In genomic region chr2:204487447-204488229, GRCh38 we compare ENCODE assay signal across 17 cellular contexts. TPM values are rescaled to one million over a fixed set of nuclear protein-coding genes. Genes with fewer than 3 reads are reported as not detected.
"Had no signal": no experiment of that assay in that cellular context is flagged by ENCODE, and none has a peak within 500 bp of the region (broad histone marks: within the 10 kb centered on the region; RNA-seq: fewer than 3 reads in every experiment).

No MANE protein-coding gene starts in this region.

- H3K9me3 Mint-ChIP-seq: activated naive CD4-positive, alpha-beta T cell treated with anti-CD3 and anti-CD28 coated beads, Interleukin-2, amount 50 U/mL, for 24 hours; activated T-cell treated with anti-CD3 and anti-CD28 coated beads, Interleukin-2, amount 50 U/mL, for 24 hours; brain; naive thymus-derived CD8-positive, alpha-beta T cell; stimulated activated naive CD8-positive, alpha-beta T cell treated with anti-CD3 and anti-CD28 coated beads, Interleukin-15, amount 100 ng/mL, for 72 hours had no signal

- H3K27ac Mint-ChIP-seq: activated CD8-positive, alpha-beta memory T cell treated with anti-CD3 and anti-CD28 coated beads, Interleukin-2, amount 10 ng/mL, durations not matched to agents 7 days and 5 days; activated naive CD4-positive, alpha-beta T cell treated with anti-CD3 and anti-CD28 coated beads, Interleukin-2, amount 50 U/mL, for 24 hours; activated T-cell treated with anti-CD3 and anti-CD28 coated beads, Interleukin-2, amount 50 U/mL, for 24 hours; immature natural killer cell; naive thymus-derived CD8-positive, alpha-beta T cell; stimulated activated naive CD8-positive, alpha-beta T cell treated with anti-CD3 and anti-CD28 coated beads, Interleukin-15, amount 100 ng/mL, for 72 hours had no signal

- H3K27ac ChIP-seq: thoracic aorta had no signal

- H3K27me3 Mint-ChIP-seq: activated T-cell treated with anti-CD3 and anti-CD28 coated beads, Interleukin-2, amount 50 U/mL, for 24 hours; stimulated activated naive CD8-positive, alpha-beta T cell treated with anti-CD3 and anti-CD28 coated beads, Interleukin-15, amount 100 ng/mL, for 72 hours had no signal

- H3K9me3 ChIP-seq: mucosa of descending colon, thoracic aorta had no signal

- ATAC-seq: activated CD8-positive, alpha-beta memory T cell treated with anti-CD3 and anti-CD28 coated beads, Interleukin-2, amount 10 ng/mL, durations not matched to agents 7 days and 5 days; naive thymus-derived CD8-positive, alpha-beta T cell; stimulated activated naive CD8-positive, alpha-beta T cell treated with anti-CD3 and anti-CD28 coated beads, Interleukin-15, amount 100 ng/mL, for 72 hours had no signal

- H3K36me3 ChIP-seq: thoracic aorta had no signal

- DNase-seq: activated CD4-positive, alpha-beta T cell treated with anti-CD3 and anti-CD28 coated beads, Interleukin-2, amount 50 U/mL, for 4 hours; activated CD4-positive, CD25-positive, alpha-beta regulatory T cell treated with anti-CD3 and anti-CD28 coated beads, Interleukin-2, amount 50 U/mL, for 72 hours; activated CD8-positive, alpha-beta memory T cell treated with anti-CD3 and anti-CD28 coated beads, Interleukin-2, amount 10 ng/mL, durations not matched to agents 7 days and 5 days; activated effector memory CD4-positive, alpha-beta T cell treated with Interleukin-2 at 50 U/mL for 16 hours; activated T-cell treated with anti-CD3 and anti-CD28 coated beads, Interleukin-2, amount 50 U/mL, for 24 hours; amniotic stem cell; immature natural killer cell; left colon; mucosa of descending colon; naive thymus-derived CD8-positive, alpha-beta T cell; stimulated activated CD4-positive, alpha-beta T cell treated with anti-CD3 and anti-CD28 coated beads, Interleukin-15, amount 100 ng/mL, for 24 hours; stimulated activated CD4-positive, alpha-beta T cell treated with anti-CD3 and anti-CD28 coated beads, Interleukin-4, amount 100 ng/mL, for 24 hours; stimulated activated naive CD8-positive, alpha-beta T cell treated with anti-CD3 and anti-CD28 coated beads, Interleukin-15, amount 100 ng/mL, for 72 hours had no signal

- H3K4me3 ChIP-seq: lung, mucosa of descending colon, thoracic aorta had no signal

- H3K36me3 Mint-ChIP-seq: activated CD8-positive, alpha-beta memory T cell treated with anti-CD3 and anti-CD28 coated beads, Interleukin-2, amount 10 ng/mL, durations not matched to agents 7 days and 5 days; activated naive CD4-positive, alpha-beta T cell treated with anti-CD3 and anti-CD28 coated beads, Interleukin-2, amount 50 U/mL, for 24 hours; brain; immature natural killer cell; naive thymus-derived CD8-positive, alpha-beta T cell had no signal

- H3K4me1 Mint-ChIP-seq: activated CD8-positive, alpha-beta memory T cell treated with anti-CD3 and anti-CD28 coated beads, Interleukin-2, amount 10 ng/mL, durations not matched to agents 7 days and 5 days; activated naive CD4-positive, alpha-beta T cell treated with anti-CD3 and anti-CD28 coated beads, Interleukin-2, amount 50 U/mL, for 24 hours; immature natural killer cell; naive thymus-derived CD8-positive, alpha-beta T cell; stimulated activated naive CD8-positive, alpha-beta T cell treated with anti-CD3 and anti-CD28 coated beads, Interleukin-15, amount 100 ng/mL, for 72 hours had no signal

- H3K4me3 Mint-ChIP-seq: activated CD8-positive, alpha-beta memory T cell treated with anti-CD3 and anti-CD28 coated beads, Interleukin-2, amount 10 ng/mL, durations not matched to agents 7 days and 5 days; activated naive CD4-positive, alpha-beta T cell treated with anti-CD3 and anti-CD28 coated beads, Interleukin-2, amount 50 U/mL, for 24 hours; activated T-cell treated with anti-CD3 and anti-CD28 coated beads, Interleukin-2, amount 50 U/mL, for 24 hours; brain; immature natural killer cell; naive thymus-derived CD8-positive, alpha-beta T cell; stimulated activated naive CD8-positive, alpha-beta T cell treated with anti-CD3 and anti-CD28 coated beads, Interleukin-15, amount 100 ng/mL, for 72 hours had no signal

RNA-seq across cellular contexts. Expression of gene PARD3B, which starts 57.6 kb away (rescaled TPM):
- polyA plus RNA-seq: immature natural killer cell had no signal
